Comparison of ENCODE assay signal across 37 cellular contexts in genomic region chr3:123015596-123015995, GRCh38. TPM values are rescaled to one million over a fixed set of nuclear protein-coding genes. Genes with fewer than 3 reads are reported as not detected.
DNase-seq lines count a peak whose midpoint lies in the region; ATAC-seq, FAIRE-seq and TF ChIP-seq lines count a peak whose summit lies in the region.
"Had no signal": no experiment of that assay in that cellular context is flagged by ENCODE, and none has a peak within 500 bp of the region (broad histone marks: within the 10 kb centered on the region; RNA-seq: fewer than 3 reads in every experiment).

No MANE protein-coding gene starts in this region.

- H4K20me1 ChIP-seq in HepG2 (ENCODE audit: insufficient read depth, low read length) (no peaks in the 10 kb centered on the region), PC-3 (ENCODE audit: low read length) (no peaks in the 10 kb centered on the region)

- TF ChIP-seq CTCF in HepG2 (CRISPR knock-in tag; IDR thresholded peaks at IDR 0.05) (peak; percentile 38), right lobe of liver (IDR thresholded peaks at IDR 0.05) (no peak), PC-3 (conservative IDR thresholded peaks at IDR 0.05; ENCODE audit: low read depth, low read length) (peak; percentile 51), endodermal cell (conservative IDR thresholded peaks at IDR 0.05) (peak; percentile 72), retinal pigment epithelial cell (conservative IDR thresholded peaks at IDR 0.05; ENCODE audit: low read depth, low read length) (peak; percentile 26)

- TF ChIP-seq RAD21 in HepG2 (CRISPR knock-in tag; IDR thresholded peaks at IDR 0.05): no peak

- H3K9me3 ChIP-seq in HepG2 (ENCODE audit: low read length): no peaks in the 10 kb centered on the region
- H3K9me3 ChIP-seq in right lobe of liver: no peaks in the 10 kb centered on the region
- H3K9me3 ChIP-seq in PC-3 (ENCODE audit: low read length): no peaks in the 10 kb centered on the region
- H3K9me3 ChIP-seq in endodermal cell (ENCODE audit: control insufficient read depth, low read length): no peaks in the 10 kb centered on the region
- H3K9me3 ChIP-seq: left ventricle myocardium inferior, MG63, tibial nerve had no signal

- H3K36me3 ChIP-seq in HepG2 (replicated peaks in 1 of 2; ENCODE audit: control insufficient read depth in 1 of 2, insufficient read depth in 2 of 2, low read length in 2 of 2): no peaks in the 10 kb centered on the region
- no peaks in the 10 kb centered on the region for H3K36me3 ChIP-seq in right lobe of liver
- H3K36me3 ChIP-seq in PC-3 (ENCODE audit: low read depth, low read length): no peaks in the 10 kb centered on the region
- H3K36me3 ChIP-seq in endodermal cell (ENCODE audit: control insufficient read depth, insufficient read depth, low read length): peaks cover 35% of the 10 kb centered on the region
- H3K36me3 ChIP-seq: left ventricle myocardium inferior, MG63, tibial nerve had no signal

- H3K27me3 Mint-ChIP-seq in endodermal cell (ENCODE audit: insufficient read depth): peaks cover 6% of the 10 kb centered on the region
- H3K27me3 Mint-ChIP-seq in activated CD4-positive, alpha-beta memory T cell treated with anti-CD3 and anti-CD28 coated beads, Interleukin-2, amount 10 ng/mL, durations not matched to agents 7 days and 5 days: peaks cover 45% of the 10 kb centered on the region

- H3K4me2 ChIP-seq in HepG2 (ENCODE audit: low read depth, low read length): no peak overlapping the region
- no peak overlapping the region for H3K4me2 ChIP-seq in PC-3 (ENCODE audit: low read length)

- H3F3A ChIP-seq in PC-3 (ENCODE audit: low read length, unreplicated experiment): no peaks in the 10 kb centered on the region

- FAIRE-seq in HepG2 (lab: Jason Lieb, UNC): no peak
- FAIRE-seq: A204.1, astrocyte, D721Med, GM12892, islet of Langerhans had no signal

- no peak for TF ChIP-seq POLR2A in HepG2 (IDR thresholded peaks at IDR 0.05; ENCODE audit: insufficient read depth in 1 of 2, low read depth in 2 of 2, low read length in 2 of 2)
- no peak for TF ChIP-seq POLR2A in right lobe of liver (IDR thresholded peaks at IDR 0.05)

- H3K9ac ChIP-seq in HepG2 (ENCODE audit: insufficient read depth, low read depth, low read length): no peak overlapping the region
- no peak overlapping the region for H3K9ac ChIP-seq in PC-3 (ENCODE audit: low read length)
- H3K9ac ChIP-seq in endodermal cell (ENCODE audit: extremely low read depth, low read length, poor library complexity, severe bottlenecking): no peak overlapping the region

- H3K4me1 ChIP-seq in HepG2 (ENCODE audit: insufficient read depth, low read length): no peaks in the 10 kb centered on the region
- H3K4me1 ChIP-seq in right lobe of liver: no peaks in the 10 kb centered on the region
- H3K4me1 ChIP-seq in PC-3 (ENCODE audit: insufficient read depth, low read length): no peaks in the 10 kb centered on the region
- H3K4me1 ChIP-seq in endodermal cell (ENCODE audit: control insufficient read depth, insufficient read depth, low read length): no peaks in the 10 kb centered on the region
- H3K4me1 ChIP-seq: tibial nerve had no signal

- H3K27ac Mint-ChIP-seq in endodermal cell: no peak overlapping the region
- no peak overlapping the region for H3K27ac Mint-ChIP-seq in activated CD4-positive, alpha-beta memory T cell treated with anti-CD3 and anti-CD28 coated beads, Interleukin-2, amount 10 ng/mL, durations not matched to agents 7 days and 5 days
- H3K27ac Mint-ChIP-seq: activated CD4-positive, alpha-beta T cell treated with anti-CD3 and anti-CD28 coated beads, Interleukin-2, amount 10 ng/mL, durations not matched to agents 24 days and 14 days; CD4-positive, CD25-positive, alpha-beta regulatory T cell; IgD-negative memory B cell had no signal

- peaks cover 8 to 62% of the 10 kb centered on the region in 2 experiments for H3K27me3 ChIP-seq in HepG2 (ENCODE audit: control insufficient read depth in 1 of 2, insufficient read depth in 2 of 2, low read length in 2 of 2)
- H3K27me3 ChIP-seq in right lobe of liver: no peaks in the 10 kb centered on the region
- peaks cover 78% of the 10 kb centered on the region for H3K27me3 ChIP-seq in PC-3 (ENCODE audit: low read length)
- H3K27me3 ChIP-seq in endodermal cell (ENCODE audit: control insufficient read depth, insufficient read depth, low read length, poor library complexity, severe bottlenecking): no peaks in the 10 kb centered on the region

- in situ Hi-C loops in HepG2 (cut with HindIII; ENCODE audit: extremely low pct_ligation_motif_present, low pct_unique_long_range_greater_than_20kb): no loop called here

- peaks cover 14% of the 10 kb centered on the region for H3K36me3 Mint-ChIP-seq in endodermal cell (ENCODE audit: low read depth)
- no peaks in the 10 kb centered on the region for H3K36me3 Mint-ChIP-seq in activated CD4-positive, alpha-beta memory T cell treated with anti-CD3 and anti-CD28 coated beads, Interleukin-2, amount 10 ng/mL, durations not matched to agents 7 days and 5 days (ENCODE audit: low read depth)
- H3K36me3 Mint-ChIP-seq: CD4-positive, CD25-positive, alpha-beta regulatory T cell; IgD-negative memory B cell had no signal

- BruUV-seq in HepG2 (replicated peaks; lab: Mats Ljungman, UMichigan) (no TSS peak), PC-3 (replicated peaks; lab: Mats Ljungman, UMichigan) (no TSS peak)

- POLR2A ChIA-PET in HepG2 (lab: Yijun Ruan, JAX): no interaction called here
- POLR2A ChIA-PET in PC-3 (lab: Charles Lee; ENCODE audit: unreplicated experiment): no interaction called here
- POLR2A ChIA-PET in activated CD4-positive, alpha-beta memory T cell treated with anti-CD3 and anti-CD28 coated beads, Interleukin-2, amount 10 ng/mL, durations not matched to agents 7 days and 5 days (lab: Charles Lee): no interaction called here

- H3K79me2 ChIP-seq in HepG2 (ENCODE audit: insufficient read depth, low read length): no peaks in the 10 kb centered on the region
- H3K79me2 ChIP-seq in PC-3 (ENCODE audit: low read length): no peaks in the 10 kb centered on the region

- no peak overlapping the region for H3K4me3 Mint-ChIP-seq in endodermal cell
- no peak overlapping the region for H3K4me3 Mint-ChIP-seq in activated CD4-positive, alpha-beta memory T cell treated with anti-CD3 and anti-CD28 coated beads, Interleukin-2, amount 10 ng/mL, durations not matched to agents 7 days and 5 days
- H3K4me3 Mint-ChIP-seq: activated CD4-positive, alpha-beta T cell treated with anti-CD3 and anti-CD28 coated beads, Interleukin-2, amount 10 ng/mL, durations not matched to agents 24 days and 14 days; CD4-positive, CD25-positive, alpha-beta regulatory T cell; IgD-negative memory B cell had no signal

- H3K27ac ChIP-seq in HepG2 (ENCODE audit: extremely low read length, insufficient read depth, low read length): no peak overlapping the region
- no peak overlapping the region for H3K27ac ChIP-seq in right lobe of liver
- no peak overlapping the region for H3K27ac ChIP-seq in PC-3 (ENCODE audit: low read length)
- H3K27ac ChIP-seq in endodermal cell (ENCODE audit: low read depth, low read length): no peak overlapping the region
- H3K27ac ChIP-seq: coronary artery, epithelial cell of prostate, left ventricle myocardium inferior, RWPE1, tibial nerve had no signal

- TF ChIP-seq EP300 in HepG2 (IDR thresholded peaks at IDR 0.05; ENCODE audit: low read depth in 2 of 2, low read length in 2 of 2): no peak
- TF ChIP-seq EP300 in HepG2 (CRISPR knock-in tag; IDR thresholded peaks at IDR 0.05; ENCODE audit: borderline replicate concordance): no peak

- peaks cover 30% of the 10 kb centered on the region for H3K4me1 Mint-ChIP-seq in endodermal cell
- no peaks in the 10 kb centered on the region for H3K4me1 Mint-ChIP-seq in activated CD4-positive, alpha-beta memory T cell treated with anti-CD3 and anti-CD28 coated beads, Interleukin-2, amount 10 ng/mL, durations not matched to agents 7 days and 5 days
- H3K4me1 Mint-ChIP-seq: activated CD4-positive, alpha-beta T cell treated with anti-CD3 and anti-CD28 coated beads, Interleukin-2, amount 10 ng/mL, durations not matched to agents 24 days and 14 days; CD4-positive, CD25-positive, alpha-beta regulatory T cell; IgD-negative memory B cell had no signal

- intact Hi-C loops in HepG2 (cut with micrococcal nuclease; ENCODE audit: unreplicated experiment): loop anchor here (1.0 kb wide), 1 partner anchor 72 kb away; no protein-coding TSS in a partner anchor
- intact Hi-C loops in right lobe of liver (cut with DNase I): loop anchor here in 1 of 2 donors (10.0 kb wide), 1 partner anchor 71 kb away; no protein-coding TSS in a partner anchor
- intact Hi-C loops in PC-3 (cut with micrococcal nuclease): no loop called here

- no peak for DNase-seq in HepG2 (ENCODE audit: low spot score)
- no peak for DNase-seq in right lobe of liver
- peak; percentile 37 for DNase-seq in PC-3
- no peak for DNase-seq in endodermal cell
- DNase-seq in retinal pigment epithelial cell (ENCODE audit: low read depth): no peak
- no peak for DNase-seq in activated CD4-positive, alpha-beta memory T cell treated with anti-CD3 and anti-CD28 coated beads, Interleukin-2, amount 10 ng/mL, durations not matched to agents 7 days and 5 days
- DNase-seq: activated CD4-positive, alpha-beta T cell treated with anti-CD3 and anti-CD28 coated beads, Interleukin-2, amount 10 ng/mL, durations not matched to agents 24 days and 14 days; activated gamma-delta T cell; activated T-cell treated with anti-CD3 and anti-CD28 coated beads, Interleukin-2, amount 50 U/mL, for 1 hour; CD4-positive, CD25-positive, alpha-beta regulatory T cell; DND-41; effector CD8-positive, alpha-beta T cell; HCEC 1CT; left ventricle myocardium inferior; MG63; NCI-H1105; NCI-H2029 treated with DMSO at 0.1 percent for 48 hours; NCI-H526 treated with DMSO at 0.1 percent for 48 hours; stimulated activated CD4-positive, alpha-beta T cell treated with anti-CD3 and anti-CD28 coated beads, Interleukin-12 subunit alpha, Interleukin-12 subunit beta, amount 100 ng/mL, for 4 hours; stimulated activated CD4-positive, alpha-beta T cell treated with anti-CD3 and anti-CD28 coated beads, Interleukin-2, amount 100 ng/mL, for 48 hours; T1000 had no signal

- WGBS in HepG2 (ENCODE audit: low lambda C conversion rate): 5% methylated on average over 4 of the region's 4 CpGs
- 77% methylated on average over 2 of the region's 4 CpGs for WGBS in right lobe of liver (ENCODE audit: insufficient coverage, low coverage, low lambda C conversion rate, missing lambda C conversion rate)
- WGBS in endodermal cell (ENCODE audit: insufficient coverage in 1 of 2, insufficient read length in 1 of 2), 2 experiments: 81 to 82% methylated on average over 3 to 4 of the region's 4 CpGs

- CTCF ChIA-PET in HepG2 (lab: Yijun Ruan, JAX; ENCODE audit: low intra/inter-chr PET ratio, low total read pairs) (no interaction called here), PC-3 (lab: Charles Lee) (interaction anchor here (0.6 to 2.0 kb wide), 2 partner anchors 72 to 128 kb away, joined by 3 to 4 read pairs; no protein-coding TSS in a partner anchor)
- CTCF ChIA-PET in activated CD4-positive, alpha-beta memory T cell treated with anti-CD3 and anti-CD28 coated beads, Interleukin-2, amount 10 ng/mL, durations not matched to agents 7 days and 5 days (lab: Charles Lee): interaction anchor here (1.3 to 1.5 kb wide), 2 partner anchors 157 to 261 kb away, joined by 5 read pairs; no protein-coding TSS in a partner anchor

- H2AFZ ChIP-seq in HepG2 (ENCODE audit: low read length): no peak overlapping the region
- H2AFZ ChIP-seq in PC-3 (ENCODE audit: low read length): no peak overlapping the region

- H3K4me3 ChIP-seq in HepG2 (replicated peaks in 1 of 3; ENCODE audit: insufficient read depth in 1 of 3, low read depth in 2 of 3, low read length in 3 of 3): no peak overlapping the region
- H3K4me3 ChIP-seq in right lobe of liver: no peak overlapping the region
- H3K4me3 ChIP-seq in PC-3 (ENCODE audit: low read length): no peak overlapping the region
- H3K4me3 ChIP-seq in endodermal cell (ENCODE audit: low read length): no peak overlapping the region
- no peak overlapping the region for H3K4me3 ChIP-seq in retinal pigment epithelial cell (ENCODE audit: low read length)
- H3K4me3 ChIP-seq: coronary artery, left ventricle myocardium inferior, MG63, tibial nerve had no signal

- ATAC-seq in HepG2 (peak; percentile 59), right lobe of liver (no peak), PC-3 (peak; percentile 39), HG03354 (IDR thresholded peaks at IDR 0.05; ENCODE audit: poor library complexity, severe bottlenecking, unreplicated experiment) (no peak), HG02623 (IDR thresholded peaks at IDR 0.05; ENCODE audit: unreplicated experiment) (no peak)
- ATAC-seq: sciatic nerve had no signal

- H3K9me2 ChIP-seq in PC-3 (replicated peaks; ENCODE audit: low read length): no peaks in the 10 kb centered on the region

- H3K9me3 Mint-ChIP-seq in endodermal cell: no peaks in the 10 kb centered on the region
- H3K9me3 Mint-ChIP-seq in activated CD4-positive, alpha-beta memory T cell treated with anti-CD3 and anti-CD28 coated beads, Interleukin-2, amount 10 ng/mL, durations not matched to agents 7 days and 5 days: no peaks in the 10 kb centered on the region
- H3K9me3 Mint-ChIP-seq: activated CD4-positive, alpha-beta T cell treated with anti-CD3 and anti-CD28 coated beads, Interleukin-2, amount 10 ng/mL, durations not matched to agents 24 days and 14 days; CD4-positive, CD25-positive, alpha-beta regulatory T cell; IgD-negative memory B cell had no signal

RNA-seq across cellular contexts. Expression of gene SEMA5B, which starts 12.0 kb away (rescaled TPM):
- total RNA-seq in HepG2 (2016; rRNA removed; fragmentation: Illumina TruSeq; extraction: Trizol) (not detected in 2 replicates), right lobe of liver (under 1 TPM; 0.12 to 0.65 (median 0.25) TPM), PC-3 (2014; rRNA removed) (0.04 TPM in 1 of 2 replicates, not detected in the other), endodermal cell (10 to 100 TPM; 37.3 to 45.8 TPM)
- not detected in 2 replicates for total RNA-seq in HepG2 (2016; cell fraction: cytosol; rRNA removed; fragmentation: Illumina TruSeq; extraction: Trizol; ENCODE audit: low read depth)
- total RNA-seq in HepG2 (2016; cell fraction: insoluble cytoplasmic fraction; rRNA removed; fragmentation: Illumina TruSeq; extraction: Trizol): not detected in 2 replicates
- total RNA-seq in HepG2 (2016; cell fraction: membrane; rRNA removed; fragmentation: Illumina TruSeq; extraction: Trizol): not detected in 2 replicates
- total RNA-seq in HepG2 (2016; cell fraction: nucleus; rRNA removed; fragmentation: Illumina TruSeq; extraction: Trizol): not detected in 2 replicates
- polyA plus RNA-seq in HepG2 (2011; rRNA removed): 0.04 TPM in 1 of 2 replicates, not detected in the other
- polyA plus RNA-seq in HepG2 (2011; cell fraction: cytosol; rRNA removed): not detected in 2 replicates
- 0.03 TPM in 2 replicates for polyA plus RNA-seq in HepG2 (2011; cell fraction: nucleus; rRNA removed)
- polyA plus RNA-seq in HepG2 (2012): not detected in 2 replicates
- not detected in 2 replicates for polyA plus RNA-seq in HepG2 (2016; cell fraction: cytosol; fragmentation: Illumina TruSeq; extraction: Trizol; ENCODE audit: low read depth)
- not detected in 2 replicates for polyA plus RNA-seq in HepG2 (2016; cell fraction: insoluble cytoplasmic fraction; fragmentation: Illumina TruSeq; extraction: Trizol; ENCODE audit: low read depth)
- not detected in 2 replicates for polyA plus RNA-seq in HepG2 (2016; cell fraction: membrane; fragmentation: Illumina TruSeq; extraction: Trizol; ENCODE audit: low read depth)
- polyA plus RNA-seq in HepG2 (2016; cell fraction: nucleus; fragmentation: Illumina TruSeq; extraction: Trizol; ENCODE audit: insufficient read depth, low read depth): not detected in 2 replicates
- not detected in 2 replicates for polyA minus RNA-seq in HepG2 (2011; rRNA and poly(A)+ RNA removed; ENCODE audit: low replicate concordance)
- not detected in 2 replicates for polyA minus RNA-seq in HepG2 (2011; cell fraction: cytosol; rRNA and poly(A)+ RNA removed)
- not detected in 2 replicates for polyA minus RNA-seq in HepG2 (2011; cell fraction: nucleus; rRNA and poly(A)+ RNA removed)
- polyA plus RNA-seq in endodermal cell (2013, experiment 1 of 2): 76.1 TPM
- polyA plus RNA-seq in endodermal cell (2013, experiment 2 of 2): 68.4 TPM
- under 1 TPM in 1 of 2 experiments, not detected in 1; 0.30 TPM for total RNA-seq in activated CD4-positive, alpha-beta memory T cell treated with anti-CD3 and anti-CD28 coated beads, Interleukin-2, amount 10 ng/mL, durations not matched to agents 7 days and 5 days
- total RNA-seq: activated CD4-positive, alpha-beta T cell treated with anti-CD3 and anti-CD28 coated beads, Interleukin-2, amount 10 ng/mL, durations not matched to agents 24 days and 14 days; activated CD8-positive, alpha-beta memory T cell treated with anti-CD3 and anti-CD28 coated beads for 36 hours; CD4-positive, CD25-positive, alpha-beta regulatory T cell; mesenteric fat pad; SK-MEL-5 had no signal
- polyA plus RNA-seq: IgD-negative memory B cell had no signal

RNA-seq across cellular contexts. Expression of gene PDIA5, which starts 51.2 kb away (rescaled TPM):
- total RNA-seq in HepG2 (2016; rRNA removed; fragmentation: Illumina TruSeq; extraction: Trizol) (19.5 and 51.3 TPM in 2 replicates), right lobe of liver (100 to 1,000 TPM in 1 of 6 experiments, 10 to 100 TPM in 5; 26.2 to 109 (median 51.9) TPM), PC-3 (2014; rRNA removed) (24.6 and 29.7 TPM in 2 replicates), endodermal cell (10 to 100 TPM; 57.5 to 68.3 TPM)
- total RNA-seq in HepG2 (2016; cell fraction: cytosol; rRNA removed; fragmentation: Illumina TruSeq; extraction: Trizol; ENCODE audit: low read depth): 13.0 and 13.1 TPM in 2 replicates
- 19.8 and 48.1 TPM in 2 replicates for total RNA-seq in HepG2 (2016; cell fraction: insoluble cytoplasmic fraction; rRNA removed; fragmentation: Illumina TruSeq; extraction: Trizol)
- 12.9 and 15.5 TPM in 2 replicates for total RNA-seq in HepG2 (2016; cell fraction: membrane; rRNA removed; fragmentation: Illumina TruSeq; extraction: Trizol)
- 46.1 and 55.1 TPM in 2 replicates for total RNA-seq in HepG2 (2016; cell fraction: nucleus; rRNA removed; fragmentation: Illumina TruSeq; extraction: Trizol)
- 65.3 and 74.3 TPM in 2 replicates for polyA plus RNA-seq in HepG2 (2011; rRNA removed)
- polyA plus RNA-seq in HepG2 (2011; cell fraction: cytosol; rRNA removed): 68.0 and 77.8 TPM in 2 replicates
- polyA plus RNA-seq in HepG2 (2011; cell fraction: nucleus; rRNA removed): 56.4 and 59.5 TPM in 2 replicates
- 60.1 and 65.8 TPM in 2 replicates for polyA plus RNA-seq in HepG2 (2012)
- polyA plus RNA-seq in HepG2 (2016; cell fraction: cytosol; fragmentation: Illumina TruSeq; extraction: Trizol; ENCODE audit: low read depth): 9.4 and 9.5 TPM in 2 replicates
- polyA plus RNA-seq in HepG2 (2016; cell fraction: insoluble cytoplasmic fraction; fragmentation: Illumina TruSeq; extraction: Trizol; ENCODE audit: low read depth): 26.4 and 30.6 TPM in 2 replicates
- 13.4 and 13.9 TPM in 2 replicates for polyA plus RNA-seq in HepG2 (2016; cell fraction: membrane; fragmentation: Illumina TruSeq; extraction: Trizol; ENCODE audit: low read depth)
- polyA plus RNA-seq in HepG2 (2016; cell fraction: nucleus; fragmentation: Illumina TruSeq; extraction: Trizol; ENCODE audit: insufficient read depth, low read depth): 125 and 129 TPM in 2 replicates
- polyA minus RNA-seq in HepG2 (2011; rRNA and poly(A)+ RNA removed; ENCODE audit: low replicate concordance): 15.2 and 37.2 TPM in 2 replicates
- polyA minus RNA-seq in HepG2 (2011; cell fraction: cytosol; rRNA and poly(A)+ RNA removed): 23.6 and 33.0 TPM in 2 replicates
- 37.1 and 44.5 TPM in 2 replicates for polyA minus RNA-seq in HepG2 (2011; cell fraction: nucleus; rRNA and poly(A)+ RNA removed)
- 28.6 TPM for polyA plus RNA-seq in endodermal cell (2013, experiment 1 of 2)
- polyA plus RNA-seq in endodermal cell (2013, experiment 2 of 2): 31.1 TPM
- total RNA-seq in activated CD4-positive, alpha-beta memory T cell treated with anti-CD3 and anti-CD28 coated beads, Interleukin-2, amount 10 ng/mL, durations not matched to agents 7 days and 5 days: 10 to 100 TPM; 10.1 to 13.5 TPM

Comparison
In these comparisons a context has a peak if more than half of its experiments do, and no peak if none do; other contexts are left out.
1. ATAC-seq: peak in HepG2 (single experiment) and PC-3 (single experiment); none in right lobe of liver (0 of 4), HG03354 (single experiment) and HG02623 (single experiment).
2. CTCF ChIP-seq: peak in HepG2 (single experiment), PC-3 (single experiment), endodermal cell (single experiment) and retinal pigment epithelial cell (single experiment); none in right lobe of liver (0 of 4).
3. RNA of gene SEMA5B, which starts 12.0 kb away (total RNA-seq): 37.3 to 45.8 TPM in endodermal cell; 0.30 TPM in activated CD4-positive, alpha-beta memory T cell treated with anti-CD3 and anti-CD28 coated beads, Interleukin-2, amount 10 ng/mL, durations not matched to agents 7 days and 5 days, 0.12 to 0.65 TPM in right lobe of liver, 0.04 TPM in PC-3 and not detected in HepG2; every median in the first group is over 10 times any median in the second.